Comparison of ENCODE assay signal across 9 cellular contexts in genomic region chr19:17103177-17103576, GRCh38. TPM values are rescaled to one million over a fixed set of nuclear protein-coding genes. Genes with fewer than 3 reads are reported as not detected.
A peak's percentile ranks its signal among the peaks of the same experiment; 100 is the strongest.
DNase-seq lines count a peak whose midpoint lies in the region; ATAC-seq and TF ChIP-seq lines count a peak whose summit lies in the region.
"Had no signal": no experiment of that assay in that cellular context is flagged by ENCODE, and none has a peak within 500 bp of the region (broad histone marks: within the 10 kb centered on the region; RNA-seq: fewer than 3 reads in every experiment).

No MANE protein-coding gene starts in this region.

- H2AK5ac ChIP-seq in mesendoderm (ENCODE audit: low read length): no peak overlapping the region

- H3K18ac ChIP-seq in mesendoderm (ENCODE audit: low read length): no peak overlapping the region

- TF ChIP-seq CTCF in HEK293 (tag by site-specific recombination; IDR thresholded peaks at IDR 0.05) (peak; percentile 44; the same call in 1 of the 2 replicates), ascending aorta (IDR thresholded peaks at IDR 0.05) (peak; percentile 35 to 48 (median 41))

- H3K36me3 ChIP-seq in HEK293 (ENCODE audit: control insufficient read depth in 2 of 2, insufficient read depth in 1 of 2, low read length in 2 of 2) (peaks cover 7 to 20% of the 10 kb centered on the region in 2 experiments; a peak in 2 of 3 replicates), ascending aorta (peaks cover 21 to 35% of the 10 kb centered on the region in 2 donors), mesendoderm (ENCODE audit: control insufficient read depth, insufficient read depth, low read length) (peaks cover 5% of the 10 kb centered on the region)

- intact Hi-C loops in ascending aorta (cut with DNase I): no loop called here

- H3K9ac ChIP-seq in mesendoderm (ENCODE audit: low read length): no peak overlapping the region

- no peak overlapping the region for H2BK15ac ChIP-seq in mesendoderm (replicated peaks; ENCODE audit: low read depth)

- H3K56ac ChIP-seq in mesendoderm (ENCODE audit: low read length): no peak overlapping the region

- no CpG with 5 or more reads among the region's 3 CpGs for WGBS in mesendoderm (ENCODE audit: extremely low coverage, insufficient coverage, low lambda C conversion rate)

- in situ Hi-C loops in Caki2 (cut with HindIII; ENCODE audit: low pct_unique_long_range_greater_than_20kb, low sequenced_read_pairs): no loop called here

- no peak overlapping the region for H3K23ac ChIP-seq in mesendoderm (ENCODE audit: low read length)

- CTCF ChIA-PET in HEK293 (lab: Yijun Ruan, JAX): interaction anchor here (0.6 to 1.0 kb wide), 5 partner anchors 11 to 1512 kb away, joined by 3 read pairs; no protein-coding TSS in a partner anchor

- no peak overlapping the region for H3K4ac ChIP-seq in mesendoderm (ENCODE audit: low read depth, low read length)

- H4K8ac ChIP-seq in mesendoderm (ENCODE audit: low read depth, low read length): no peak overlapping the region

- H3K4me3 ChIP-seq in HEK293 (ENCODE audit: low read depth, low read length) (no peak overlapping the region), ascending aorta (no peak overlapping the region), mesendoderm (ENCODE audit: low read length) (no peak overlapping the region)

- no peak overlapping the region for H2BK120ac ChIP-seq in mesendoderm (ENCODE audit: low read depth, low read length)

- H3K4me1 ChIP-seq in HEK293 (ENCODE audit: control insufficient read depth, insufficient read depth, low read length) (peaks cover 7% of the 10 kb centered on the region; the same call in 1 of the 2 replicates), ascending aorta (peaks cover 6 to 10% of the 10 kb centered on the region in 2 donors), mesendoderm (ENCODE audit: control insufficient read depth, low read depth, low read length) (no peaks in the 10 kb centered on the region)

- peaks cover 7% of the 10 kb centered on the region for H3K79me2 ChIP-seq in mesendoderm (ENCODE audit: control insufficient read depth, insufficient read depth, low read length)

- no peak overlapping the region for H3K4me2 ChIP-seq in mesendoderm (ENCODE audit: low read length)

- H3K27ac ChIP-seq in HEK293 (ENCODE audit: extremely low read depth, low read depth, low read length) (no peak overlapping the region), ascending aorta (peak overlapping the region; percentile 11 to 45), mesendoderm (ENCODE audit: low read depth, low read length) (no peak overlapping the region)

- DNase-seq in Caki2 (ENCODE audit: low read depth): peak; percentile 56
- DNase-seq in ascending aorta (ENCODE audit: low spot score in 2 of 2): no peak
- DNase-seq in mesendoderm: peak; percentile 74
- no peak for DNase-seq in NOMO-1 (lab: John Stamatoyannopoulos, UW; ENCODE audit: unreplicated experiment in 2 of 2)
- no peak for DNase-seq in hepatic stellate cell (ENCODE audit: low spot score)
- DNase-seq: amniotic stem cell had no signal

- no peak for ATAC-seq in GM19467 (IDR thresholded peaks at IDR 0.05; ENCODE audit: unreplicated experiment)
- ATAC-seq in HG02852 (IDR thresholded peaks at IDR 0.05; ENCODE audit: unreplicated experiment): no peak

- H3K27me3 ChIP-seq in ascending aorta (no peaks in the 10 kb centered on the region), mesendoderm (ENCODE audit: insufficient read depth, low read length, poor library complexity) (no peaks in the 10 kb centered on the region)

- no peak overlapping the region for H4K5ac ChIP-seq in mesendoderm (ENCODE audit: low read length)

- H3K9me3 ChIP-seq in HEK293 (ENCODE audit: control insufficient read depth, insufficient read depth, low read depth, low read length) (no peaks in the 10 kb centered on the region), ascending aorta (no peaks in the 10 kb centered on the region)

- H2BK5ac ChIP-seq in mesendoderm (ENCODE audit: low read length): no peak overlapping the region

- POLR2A ChIA-PET in HEK293 (lab: Yijun Ruan, JAX): interaction anchor here (0.9 kb wide), 1 partner anchor 27 kb away, joined by 4 read pairs; no protein-coding TSS in a partner anchor

- H3K79me1 ChIP-seq in mesendoderm (ENCODE audit: low read length): peaks cover 19% of the 10 kb centered on the region

TF ChIP-seq in HEK293, 187 proteins besides CTCF, POLR2A, EP300 and RAD21 (continues in another document):
- TF ChIP-seq ZNF768 (tag by site-specific recombination; IDR thresholded peaks at IDR 0.05): no peak
- no peak for TF ChIP-seq ZBTB7A (tag by site-specific recombination; IDR thresholded peaks at IDR 0.05; ENCODE audit: low read depth)
- peak; percentile 100 for TF ChIP-seq ZNF266 (tag by site-specific recombination; IDR thresholded peaks at IDR 0.05; ENCODE audit: low read depth)
- no peak for TF ChIP-seq ZNF2 (tag by site-specific recombination; IDR thresholded peaks at IDR 0.05)
- no peak for TF ChIP-seq ZNF423 (tag by site-specific recombination; IDR thresholded peaks at IDR 0.05)
- TF ChIP-seq ZNF501 (tag by site-specific recombination; IDR thresholded peaks at IDR 0.05): no peak
- TF ChIP-seq PBX3 (CRISPR knock-in tag; IDR thresholded peaks at IDR 0.05): no peak
- no peak for TF ChIP-seq ZNF560 (tag by site-specific recombination; IDR thresholded peaks at IDR 0.05; ENCODE audit: borderline replicate concordance)
- TF ChIP-seq ZNF302 (tag by site-specific recombination; IDR thresholded peaks at IDR 0.05; ENCODE audit: low read depth): no peak
- no peak for TF ChIP-seq ZNF677 (tag by site-specific recombination; IDR thresholded peaks at IDR 0.05)
- no peak for TF ChIP-seq ZNF148 (tag by site-specific recombination; IDR thresholded peaks at IDR 0.05; ENCODE audit: borderline replicate concordance)
- no peak for TF ChIP-seq MEIS1 (CRISPR knock-in tag; IDR thresholded peaks at IDR 0.05; ENCODE audit: borderline replicate concordance)
- TF ChIP-seq REPIN1 (tag by site-specific recombination; IDR thresholded peaks at IDR 0.05; ENCODE audit: low read depth): no peak
- no peak for TF ChIP-seq ZNF626 (tag by site-specific recombination; IDR thresholded peaks at IDR 0.05)
- no peak for TF ChIP-seq ZNF138 (tag by site-specific recombination; IDR thresholded peaks at IDR 0.05; ENCODE audit: borderline replicate concordance)
- TF ChIP-seq ZNF112 (tag by site-specific recombination; IDR thresholded peaks at IDR 0.05): no peak
- TF ChIP-seq ZNF624 (tag by site-specific recombination; IDR thresholded peaks at IDR 0.05): no peak
- no peak for TF ChIP-seq ZNF692 (tag by site-specific recombination; IDR thresholded peaks at IDR 0.05)
- no peak for TF ChIP-seq ZNF600 (tag by site-specific recombination; IDR thresholded peaks at IDR 0.05)
- no peak for TF ChIP-seq ZNF76 (tag by site-specific recombination; IDR thresholded peaks at IDR 0.05; ENCODE audit: borderline replicate concordance, low read depth)
- TF ChIP-seq ZNF610 (tag by site-specific recombination; IDR thresholded peaks at IDR 0.05; ENCODE audit: borderline replicate concordance): peak; percentile 59; the same call in 1 of the 2 replicates
- TF ChIP-seq IKZF3 (tag by site-specific recombination; IDR thresholded peaks at IDR 0.05): peak; percentile 62; the same call in 1 of the 2 replicates
- TF ChIP-seq ZXDB (tag by site-specific recombination; IDR thresholded peaks at IDR 0.05): no peak

RNA-seq across cellular contexts. Expression of gene MYO9B, which starts 27.6 kb away (rescaled TPM):
- total RNA-seq in Caki2 (2014; rRNA removed; shearing (Covaris generic); ENCODE audit: low replicate concordance): 29.6 and 49.7 TPM in 2 replicates
- total RNA-seq in ascending aorta: 182 TPM
- 28.8 TPM for polyA plus RNA-seq in mesendoderm (2013, experiment 1 of 2)
- 29.1 TPM for polyA plus RNA-seq in mesendoderm (2013, experiment 2 of 2)

RNA-seq across cellular contexts. Expression of gene HAUS8, which starts 27.9 kb away (rescaled TPM):
- 23.7 and 24.2 TPM in 2 replicates for total RNA-seq in Caki2 (2014; rRNA removed; shearing (Covaris generic); ENCODE audit: low replicate concordance)
- 4.3 TPM for total RNA-seq in ascending aorta
- polyA plus RNA-seq in mesendoderm (2013, experiment 1 of 2): 24.9 TPM
- polyA plus RNA-seq in mesendoderm (2013, experiment 2 of 2): 24.3 TPM

Comparison
In these comparisons a context has a peak if more than half of its experiments do, and no peak if none do; other contexts are left out.
1. DNase-seq: peak in Caki2 (single experiment) and mesendoderm (single experiment); none in ascending aorta (0 of 2), NOMO-1 (0 of 2) and hepatic stellate cell (single experiment).
2. H3K27ac ChIP-seq: peak in ascending aorta (2 of 2); none in HEK293 (single experiment) and mesendoderm (single experiment).